8 cellular contexts compared by ENCODE assay signal in the genomic region with DNA sequence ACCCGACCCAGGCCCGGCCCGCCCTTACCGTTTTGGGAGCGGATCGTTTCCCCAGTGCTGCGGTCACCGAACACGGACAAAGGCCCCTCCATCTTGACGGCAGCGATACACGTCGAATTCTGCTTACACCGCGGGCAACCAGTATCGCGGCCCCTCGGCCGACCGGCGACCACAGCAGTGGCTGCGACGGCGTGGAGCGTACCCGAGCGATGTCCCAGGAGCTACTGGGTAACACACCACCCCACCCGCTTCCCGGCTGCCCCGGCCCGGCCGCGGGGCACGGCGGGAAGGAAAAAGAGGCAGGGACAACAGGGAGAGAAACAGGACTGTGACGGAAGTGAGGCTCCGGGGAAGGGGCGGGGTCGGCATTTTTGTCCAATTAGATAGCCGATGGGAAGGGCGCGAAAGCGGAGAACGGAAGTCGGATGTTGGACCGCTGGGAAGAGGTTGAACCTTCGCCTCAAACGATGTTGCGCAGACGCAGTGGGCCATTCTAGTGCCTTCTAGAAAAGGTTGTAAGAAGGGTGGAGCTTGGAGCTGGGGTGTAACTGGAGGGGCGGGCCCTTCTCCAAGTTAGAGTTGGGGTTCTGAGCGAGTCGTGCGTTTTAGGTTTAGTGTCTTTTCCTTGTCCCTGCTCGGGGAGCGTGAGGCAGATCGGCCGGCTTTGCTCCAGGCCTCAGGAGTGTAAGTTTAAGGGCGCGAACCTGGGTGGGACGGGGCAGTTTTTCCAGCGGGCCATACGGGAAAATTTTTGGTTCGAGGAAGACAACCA. TPM values are rescaled to one million over a fixed set of nuclear protein-coding genes. Genes with fewer than 3 reads are reported as not detected.
DNase-seq lines count a peak whose midpoint lies in the region; ATAC-seq and TF ChIP-seq lines count a peak whose summit lies in the region.

A gene (minus strand): TSS at position 226 of the 772 bp plus-strand sequence. CDS start 134 bp downstream, at position 92.

- ATAC-seq in HG02623 (IDR thresholded peaks at IDR 0.05; ENCODE audit: unreplicated experiment) = peak; percentile 76

- H3K4me1 Mint-ChIP-seq in activated naive CD8-positive, alpha-beta T cell (ENCODE audit: low read depth) = peaks cover 60% of the 10 kb centered on the region

- no peaks in the 10 kb centered on the region for H3K27me3 Mint-ChIP-seq in activated naive CD8-positive, alpha-beta T cell

- H3K27ac Mint-ChIP-seq in activated naive CD8-positive, alpha-beta T cell = peak within 1 kb of the TSS; percentile 98

- DNase-seq in GM10248 (ENCODE audit: extremely low spot score) (peak; percentile 95), NCI-H1105 (lab: John Stamatoyannopoulos, UW) (peak; percentile 100), SKM-1 treated with dmso at 0.1 percent for 144 hours (lab: John Stamatoyannopoulos, UW; ENCODE audit: unreplicated experiment) (peak; percentile 99), glomerular endothelial cell (ENCODE audit: extremely low read depth, low read depth, low spot score) (peak; percentile 99), occipital lobe (lab: John Stamatoyannopoulos, UW) (peak; percentile 98)

- H3K4me3 Mint-ChIP-seq in activated naive CD8-positive, alpha-beta T cell = peak within 1 kb of the TSS; percentile 98

- peaks cover 13% of the 10 kb centered on the region for H3K36me3 Mint-ChIP-seq in activated naive CD8-positive, alpha-beta T cell

- no peak for TF ChIP-seq CTCF in GM10248 (IDR thresholded peaks at IDR 0.05; ENCODE audit: control extremely low read depth, extremely low read depth, low read depth, missing control alignments)

- H3K27ac ChIP-seq in temporal lobe (ENCODE audit: low read depth, low read length) = peak within 1 kb of the TSS; percentile 100

- POLR2A ChIA-PET in GM10248 (lab: Yijun Ruan, JAX) = interaction anchor here (0.8 to 1.7 kb wide), 15 partner anchors 9 to 191 kb away, joined by 3 to 14 read pairs (median 4); a partner anchor contains a TSS

- no peaks in the 10 kb centered on the region for H3K9me3 Mint-ChIP-seq in activated naive CD8-positive, alpha-beta T cell (ENCODE audit: low read depth)

- CTCF ChIA-PET in GM10248 (lab: Yijun Ruan, JAX) = interaction anchor here (1.2 to 3.0 kb wide), 10 partner anchors 12 to 186 kb away, joined by 3 to 16 read pairs (median 4); a partner anchor contains a TSS

RNA-seq across cellular contexts. Expression of the gene that starts here (rescaled TPM):
- 183 and 204 TPM in 2 replicates for total RNA-seq in glomerular endothelial cell
- 336 TPM for total RNA-seq in occipital lobe
- 248 TPM for total RNA-seq in temporal lobe

Comparison
In these comparisons a context has a peak if more than half of its experiments do, and no peak if none do; other contexts are left out.
1. Peak in every context shown above with its lines: DNase-seq, ATAC-seq and H3K27ac ChIP-seq.